Comparison of ENCODE assay signal across 21 cellular contexts in the genomic region with DNA sequence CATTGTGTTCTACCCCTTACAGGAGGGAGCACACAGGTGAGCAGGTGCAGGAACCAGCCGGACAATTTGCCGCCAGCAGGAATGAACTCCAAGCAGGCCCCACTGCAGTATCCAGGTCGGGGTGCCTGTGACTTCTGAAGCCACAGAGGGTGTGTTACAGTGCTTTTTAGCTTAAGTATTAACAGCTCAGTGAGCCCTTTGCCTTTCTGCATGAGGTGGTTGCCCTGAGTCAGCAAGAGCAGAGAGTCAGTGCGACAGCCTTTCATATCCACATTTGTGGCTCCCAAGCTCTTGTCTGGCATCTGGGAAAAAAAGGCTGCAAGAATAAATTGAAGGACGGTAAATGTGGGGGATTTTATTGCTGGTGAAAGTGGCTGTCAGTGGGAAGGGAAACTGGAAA.
DNase-seq lines count a peak whose midpoint lies in the region; FAIRE-seq and TF ChIP-seq lines count a peak whose summit lies in the region.
"Had no signal": no experiment of that assay in that cellular context is flagged by ENCODE, and none has a peak within 500 bp of the region (broad histone marks: within the 10 kb centered on the region; RNA-seq: fewer than 3 reads in every experiment).

No MANE protein-coding gene starts in this region.

- intact Hi-C loops in OCI-LY7 (cut with micrococcal nuclease; ENCODE audit: unreplicated experiment): no loop called here

- H3K9me3 Mint-ChIP-seq in neural progenitor cell: no peaks in the 10 kb centered on the region
- H3K9me3 Mint-ChIP-seq: H9 had no signal

- H3K27me3 Mint-ChIP-seq in neural progenitor cell (ENCODE audit: insufficient read depth, low read depth): no peaks in the 10 kb centered on the region
- H3K27me3 Mint-ChIP-seq: CD4-positive, CD25-positive, alpha-beta regulatory T cell had no signal

- H3K27ac ChIP-seq in hepatocyte (no peak overlapping the region), neural progenitor cell (no peak overlapping the region), MM.1S (ENCODE audit: low read length) (no peak overlapping the region), OCI-LY7 (ENCODE audit: low read depth, low read length, poor library complexity, severe bottlenecking) (no peak overlapping the region)
- H3K27ac ChIP-seq: A549 had no signal

- H3K36me3 Mint-ChIP-seq in neural progenitor cell: no peaks in the 10 kb centered on the region
- H3K36me3 Mint-ChIP-seq: CD4-positive, CD25-positive, alpha-beta regulatory T cell; CD8-positive, alpha-beta T cell had no signal

- H3F3A ChIP-seq in neural progenitor cell (ENCODE audit: low read depth) (no peaks in the 10 kb centered on the region), MM.1S (ENCODE audit: insufficient read depth, low read length) (no peaks in the 10 kb centered on the region)

- H3K4me2 ChIP-seq in hepatocyte: no peak overlapping the region
- no peak overlapping the region for H3K4me2 ChIP-seq in neural progenitor cell
- H3K4me2 ChIP-seq in MM.1S (ENCODE audit: low read depth, low read length): no peak overlapping the region
- no peak overlapping the region for H3K4me2 ChIP-seq in OCI-LY7 (ENCODE audit: low read length)
- H3K4me2 ChIP-seq: A549, GM23338 had no signal

- H3K9me2 ChIP-seq in hepatocyte (replicated peaks; ENCODE audit: insufficient read depth) (no peaks in the 10 kb centered on the region), MM.1S (replicated peaks; ENCODE audit: insufficient read depth, low read length) (no peaks in the 10 kb centered on the region), OCI-LY7 (ENCODE audit: insufficient read depth, low read length) (no peaks in the 10 kb centered on the region)

- no peak overlapping the region for H3K4me3 Mint-ChIP-seq in neural progenitor cell
- H3K4me3 Mint-ChIP-seq: CD4-positive, CD25-positive, alpha-beta regulatory T cell; CD8-positive, alpha-beta T cell; GM23338; H9 had no signal

- H3K79me2 ChIP-seq in hepatocyte: no peaks in the 10 kb centered on the region
- H3K79me2 ChIP-seq in neural progenitor cell (ENCODE audit: low read depth): no peaks in the 10 kb centered on the region
- no peaks in the 10 kb centered on the region for H3K79me2 ChIP-seq in MM.1S (ENCODE audit: low read length)
- H3K79me2 ChIP-seq in OCI-LY7 (ENCODE audit: insufficient read depth, low read depth, low read length): no peaks in the 10 kb centered on the region

- H3K27me3 ChIP-seq in hepatocyte (no peaks in the 10 kb centered on the region), neural progenitor cell (no peaks in the 10 kb centered on the region), MM.1S (replicated peaks; ENCODE audit: insufficient read depth, low read length) (no peaks in the 10 kb centered on the region)

- no peaks in the 10 kb centered on the region for H3K36me3 ChIP-seq in hepatocyte (replicated peaks; ENCODE audit: insufficient read depth, low read depth)
- no peaks in the 10 kb centered on the region for H3K36me3 ChIP-seq in neural progenitor cell
- H3K36me3 ChIP-seq in MM.1S (replicated peaks; ENCODE audit: insufficient read depth, low read length): no peaks in the 10 kb centered on the region
- no peaks in the 10 kb centered on the region for H3K36me3 ChIP-seq in OCI-LY7 (ENCODE audit: insufficient read depth, low read length)

- FAIRE-seq in GM12892 (lab: Jason Lieb, UNC): no peak
- FAIRE-seq: A549, G401.6, GM19239 had no signal

- H3K4me3 ChIP-seq in hepatocyte (no peak overlapping the region), neural progenitor cell (no peak overlapping the region), MM.1S (ENCODE audit: low read length) (no peak overlapping the region), OCI-LY7 (ENCODE audit: low read depth, low read length, poor library complexity, severe bottlenecking) (no peak overlapping the region)
- H3K4me3 ChIP-seq: A549, GM23338 had no signal

- WGBS in hepatocyte (ENCODE audit: low lambda C conversion rate, missing lambda C conversion rate): 73% methylated on average over 5 of the region's 5 CpGs

- no peaks in the 10 kb centered on the region for H3K4me1 Mint-ChIP-seq in neural progenitor cell
- H3K4me1 Mint-ChIP-seq: CD4-positive, CD25-positive, alpha-beta regulatory T cell; GM23338 had no signal

- H4K20me1 ChIP-seq in hepatocyte (ENCODE audit: insufficient read depth, poor library complexity, severe bottlenecking) (no peaks in the 10 kb centered on the region), neural progenitor cell (ENCODE audit: low read depth) (no peaks in the 10 kb centered on the region), MM.1S (ENCODE audit: insufficient read depth, low read length) (no peaks in the 10 kb centered on the region), OCI-LY7 (ENCODE audit: insufficient read depth, low read length) (no peaks in the 10 kb centered on the region)

- H3K27ac Mint-ChIP-seq in neural progenitor cell: no peak overlapping the region
- H3K27ac Mint-ChIP-seq: CD4-positive, CD25-positive, alpha-beta regulatory T cell; CD8-positive, alpha-beta T cell; GM23338; H9 had no signal

- POLR2A ChIA-PET in OCI-LY7 (lab: Charles Lee): no interaction called here

- H3K9ac ChIP-seq in neural progenitor cell: no peak overlapping the region
- H3K9ac ChIP-seq in MM.1S (ENCODE audit: low read length): no peak overlapping the region

- CTCF ChIA-PET in OCI-LY7 (lab: Charles Lee; ENCODE audit: unreplicated experiment): no interaction called here

- TF ChIP-seq CTCF in hepatocyte (IDR thresholded peaks at IDR 0.05; ENCODE audit: poor library complexity): no peak
- no peak for TF ChIP-seq CTCF in neural progenitor cell (IDR thresholded peaks at IDR 0.05)
- no peak for TF ChIP-seq CTCF in MM.1S (IDR thresholded peaks at IDR 0.05; ENCODE audit: low read length)
- no peak for TF ChIP-seq CTCF in OCI-LY7 (conservative IDR thresholded peaks at IDR 0.05; ENCODE audit: low read length)

- DNase-seq in hepatocyte (ENCODE audit: low spot score) (peak; percentile 7), kidney tubule cell (ENCODE audit: low spot score) (peak; percentile 60), neural progenitor cell (ENCODE audit: low spot score) (no peak), SKM-1 treated with dmso at 0.1 percent for 144 hours (lab: John Stamatoyannopoulos, UW; ENCODE audit: unreplicated experiment) (no peak), GM12892 (ENCODE audit: insufficient read length) (no peak), MM.1S (no peak), OCI-LY7 (ENCODE audit: low spot score) (no peak)
- DNase-seq: 8988T; ACHN; AML-193; C1 segment of cervical spinal cord; Caco-2; CD4-positive, CD25-positive, alpha-beta regulatory T cell; DMS153; DND-41; H9 had no signal

- H2AFZ ChIP-seq in hepatocyte: no peak overlapping the region
- H2AFZ ChIP-seq in neural progenitor cell (replicated peaks): peak overlapping the region; percentile 10
- H2AFZ ChIP-seq in MM.1S (ENCODE audit: low read length): no peak overlapping the region
- H2AFZ ChIP-seq in OCI-LY7 (ENCODE audit: low read length): no peak overlapping the region
- H2AFZ ChIP-seq: GM23338 had no signal

- H3K9me3 ChIP-seq in hepatocyte (ENCODE audit: low read depth): no peaks in the 10 kb centered on the region
- H3K9me3 ChIP-seq in neural progenitor cell (ENCODE audit: low read depth): no peaks in the 10 kb centered on the region
- H3K9me3 ChIP-seq in MM.1S (replicated peaks; ENCODE audit: insufficient read depth, low read length): no peaks in the 10 kb centered on the region
- H3K9me3 ChIP-seq in OCI-LY7 (ENCODE audit: low read length): no peaks in the 10 kb centered on the region
- H3K9me3 ChIP-seq: A549, Caco-2 had no signal

- TF ChIP-seq POLR2A in GM12892 (IDR thresholded peaks at IDR 0.05; ENCODE audit: low read depth, low read length): no peak

- no peaks in the 10 kb centered on the region for H3K4me1 ChIP-seq in hepatocyte (ENCODE audit: insufficient read depth)
- H3K4me1 ChIP-seq in neural progenitor cell: no peaks in the 10 kb centered on the region
- no peaks in the 10 kb centered on the region for H3K4me1 ChIP-seq in MM.1S (ENCODE audit: low read length)
- no peaks in the 10 kb centered on the region for H3K4me1 ChIP-seq in OCI-LY7 (ENCODE audit: insufficient read depth, low read length, poor library complexity, severe bottlenecking)
- H3K4me1 ChIP-seq: A549, Caco-2 had no signal

- no TSS peak for BruUV-seq in OCI-LY7 (replicated peaks; lab: Mats Ljungman, UMichigan)

Comparison
In these comparisons a context has a peak if more than half of its experiments do, and no peak if none do; other contexts are left out.
1. DNase-seq: peak in hepatocyte (single experiment) and kidney tubule cell (single experiment); none in neural progenitor cell (single experiment), SKM-1 treated with dmso at 0.1 percent for 144 hours (single experiment), GM12892 (single experiment), MM.1S (single experiment) and OCI-LY7 (single experiment).